1 cellular context compared by ENCODE assay signal in the genomic region with DNA sequence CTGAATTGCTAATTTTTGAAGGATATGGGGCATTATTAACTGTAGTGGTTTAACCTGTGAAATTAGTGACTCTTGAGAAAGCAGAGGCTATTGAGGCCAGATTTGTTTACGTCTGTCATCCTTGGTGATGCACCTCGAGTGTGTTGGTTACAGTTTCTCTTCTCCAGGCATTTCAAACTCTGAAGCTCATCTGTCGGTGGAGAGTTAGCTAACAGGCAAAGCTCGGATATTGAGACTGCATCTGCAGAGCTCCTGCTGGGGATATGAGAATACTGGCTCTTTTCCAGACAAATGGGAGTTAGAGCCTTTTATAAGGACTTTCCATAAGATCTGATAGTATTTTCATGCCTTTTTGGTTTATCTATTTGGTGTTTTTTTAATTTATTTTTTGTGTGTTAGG.
TF ChIP-seq lines count a peak whose summit lies in the region.

No MANE protein-coding gene starts in this region.

TF ChIP-seq in IMR-90, 13 proteins besides CTCF, POLR2A, EP300 and RAD21:
- TF ChIP-seq RCOR1 (IDR thresholded peaks at IDR 0.05; ENCODE audit: insufficient replicate concordance, low read length) (no peak), BHLHE40 (IDR thresholded peaks at IDR 0.05; ENCODE audit: low read depth, low read length) (no peak), USF2 (IDR thresholded peaks at IDR 0.05; ENCODE audit: low read depth, low read length) (no peak), RFX5 (IDR thresholded peaks at IDR 0.05; ENCODE audit: low read depth, low read length) (no peak)
